18 cellular contexts compared by ENCODE assay signal in the genomic region with DNA sequence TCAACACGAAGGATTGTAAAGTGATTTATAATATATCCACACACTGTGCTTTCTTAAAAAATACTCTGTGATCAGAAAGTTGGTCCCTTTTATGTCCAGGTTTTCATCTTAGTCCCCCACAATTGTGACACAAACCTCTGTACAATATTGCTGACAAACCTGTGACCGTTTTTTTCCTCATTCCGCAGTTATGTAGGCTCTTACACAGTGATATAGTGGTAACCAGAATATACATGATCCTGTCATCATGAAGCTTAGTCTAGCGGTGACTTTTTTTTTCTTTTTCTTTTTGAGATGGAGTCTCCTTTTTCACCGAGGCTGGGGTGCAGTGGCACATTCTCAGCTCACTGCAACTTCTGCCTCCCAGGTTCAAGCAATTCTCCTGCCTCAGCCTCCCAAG. TPM values are rescaled to one million over a fixed set of nuclear protein-coding genes. Genes with fewer than 3 reads are reported as not detected.
DNase-seq lines count a peak whose midpoint lies in the region; ATAC-seq and TF ChIP-seq lines count a peak whose summit lies in the region.
"Had no signal": no experiment of that assay in that cellular context is flagged by ENCODE, and none has a peak within 500 bp of the region (broad histone marks: within the 10 kb centered on the region; RNA-seq: fewer than 3 reads in every experiment).

No MANE protein-coding gene starts in this region.

- no peak overlapping the region for H3K4me2 ChIP-seq in neuronal stem cell (ENCODE audit: insufficient read depth, low read length, poor library complexity, severe bottlenecking)

- no peaks in the 10 kb centered on the region for H3K79me1 ChIP-seq in neuronal stem cell (ENCODE audit: low read depth, low read length)

- H3K9me3 Mint-ChIP-seq in activated T-cell treated with anti-CD3 and anti-CD28 coated beads, Interleukin-2, amount 50 U/mL, for 72 hours, result no peaks in the 10 kb centered on the region
- no peaks in the 10 kb centered on the region for H3K9me3 Mint-ChIP-seq in central memory CD8-positive, alpha-beta T cell
- H3K9me3 Mint-ChIP-seq in stimulated activated naive CD8-positive, alpha-beta T cell treated with anti-CD3 and anti-CD28 coated beads, Interleukin-15, amount 100 ng/mL, for 72 hours, result no peaks in the 10 kb centered on the region

- H2AFZ ChIP-seq in neuronal stem cell (ENCODE audit: low read length), result no peak overlapping the region

- H2BK5ac ChIP-seq in neuronal stem cell (ENCODE audit: low read length), result no peak overlapping the region

- no peaks in the 10 kb centered on the region for H3K9me3 ChIP-seq in neuronal stem cell (replicated peaks in 1 of 2; ENCODE audit: control insufficient read depth in 2 of 2, insufficient read depth in 1 of 2, low read depth in 1 of 2, low read length in 2 of 2)
- H3K9me3 ChIP-seq in WERI-Rb-1 (ENCODE audit: severe bottlenecking), result no peaks in the 10 kb centered on the region
- H3K9me3 ChIP-seq: heart left ventricle, mucosa of descending colon, upper lobe of right lung had no signal

- no peak overlapping the region for H2BK12ac ChIP-seq in neuronal stem cell (ENCODE audit: low read length)

- WGBS in neuronal stem cell (ENCODE audit: extremely low coverage in 2 of 2, insufficient read length in 2 of 2, insufficient replicate concordance in 1 of 2), 2 donors, result no CpG with 5 or more reads among the region's 5 CpGs

- no peak overlapping the region for H3K18ac ChIP-seq in neuronal stem cell (ENCODE audit: low read length)

- no peak overlapping the region for H3K9ac ChIP-seq in neuronal stem cell (ENCODE audit: low read depth, low read length, poor library complexity)

- no peak overlapping the region for H3K14ac ChIP-seq in neuronal stem cell (ENCODE audit: low read length)

- H3K27me3 ChIP-seq in neuronal stem cell (ENCODE audit: control insufficient read depth in 3 of 3, insufficient read depth in 3 of 3, low read depth in 1 of 3, low read length in 3 of 3), result no peaks in the 10 kb centered on the region
- no peaks in the 10 kb centered on the region for H3K27me3 ChIP-seq in WERI-Rb-1 (ENCODE audit: insufficient read depth, low read depth, severe bottlenecking)
- H3K27me3 ChIP-seq: heart left ventricle, upper lobe of right lung had no signal

- POLR2A ChIA-PET in RWPE1 (lab: Yijun Ruan, JAX; ENCODE audit: low non-redundant PET), result no interaction called here

- H3K23ac ChIP-seq in neuronal stem cell (ENCODE audit: low read depth, low read length, poor library complexity), result no peak overlapping the region

- peaks cover 2 to 55% of the 10 kb centered on the region in 2 donors for H3K36me3 ChIP-seq in neuronal stem cell (replicated peaks in 1 of 2; ENCODE audit: control insufficient read depth in 2 of 2, insufficient read depth in 2 of 2, low read length in 2 of 2)
- peaks cover 41% of the 10 kb centered on the region for H3K36me3 ChIP-seq in WERI-Rb-1

- peak overlapping the region; percentile 31 to 65 for H3K4me3 Mint-ChIP-seq in activated T-cell treated with anti-CD3 and anti-CD28 coated beads, Interleukin-2, amount 50 U/mL, for 72 hours
- H3K4me3 Mint-ChIP-seq in central memory CD8-positive, alpha-beta T cell, result no peak overlapping the region
- peak overlapping the region; percentile 38 to 50 for H3K4me3 Mint-ChIP-seq in stimulated activated naive CD8-positive, alpha-beta T cell treated with anti-CD3 and anti-CD28 coated beads, Interleukin-15, amount 100 ng/mL, for 72 hours

- H4K91ac ChIP-seq in neuronal stem cell (ENCODE audit: low read depth, low read length, poor library complexity), result no peak overlapping the region

- H2AK5ac ChIP-seq in neuronal stem cell (ENCODE audit: low read depth, low read length), result no peak overlapping the region

- no peak overlapping the region for H4K8ac ChIP-seq in neuronal stem cell (ENCODE audit: low read depth, low read length)

- H3K27ac Mint-ChIP-seq in activated T-cell treated with anti-CD3 and anti-CD28 coated beads, Interleukin-2, amount 50 U/mL, for 72 hours, result peak overlapping the region; percentile 93
- peak overlapping the region; percentile 11 for H3K27ac Mint-ChIP-seq in central memory CD8-positive, alpha-beta T cell (ENCODE audit: low read depth)
- peak overlapping the region in 1 of 2 donors; percentile 42 for H3K27ac Mint-ChIP-seq in stimulated activated naive CD8-positive, alpha-beta T cell treated with anti-CD3 and anti-CD28 coated beads, Interleukin-15, amount 100 ng/mL, for 72 hours

- ATAC-seq in activated T-cell treated with anti-CD3 and anti-CD28 coated beads, Interleukin-2, amount 50 U/mL, for 72 hours (replicated peaks in 1 of 2), result peak; percentile 54 to 71
- no peak for ATAC-seq in central memory CD8-positive, alpha-beta T cell (replicated peaks; ENCODE audit: extremely low read depth, poor library complexity, severe bottlenecking)
- peak; percentile 49 for ATAC-seq in stimulated activated naive CD8-positive, alpha-beta T cell treated with anti-CD3 and anti-CD28 coated beads, Interleukin-15, amount 100 ng/mL, for 72 hours
- no peak for ATAC-seq in HG03457 (IDR thresholded peaks at IDR 0.05; ENCODE audit: unreplicated experiment)
- ATAC-seq: heart left ventricle, mucosa of descending colon had no signal

- CTCF ChIA-PET in RWPE1 (lab: Yijun Ruan, JAX), result interaction anchor here (0.6 kb wide), 1 partner anchor 394 kb away, joined by 8 read pairs; no protein-coding TSS in a partner anchor

- H3K4me1 Mint-ChIP-seq in activated T-cell treated with anti-CD3 and anti-CD28 coated beads, Interleukin-2, amount 50 U/mL, for 72 hours (ENCODE audit: low read depth), result peaks cover 89% of the 10 kb centered on the region
- peaks cover 67% of the 10 kb centered on the region for H3K4me1 Mint-ChIP-seq in central memory CD8-positive, alpha-beta T cell
- H3K4me1 Mint-ChIP-seq in stimulated activated naive CD8-positive, alpha-beta T cell treated with anti-CD3 and anti-CD28 coated beads, Interleukin-15, amount 100 ng/mL, for 72 hours, result peaks cover 82% of the 10 kb centered on the region

- no peaks in the 10 kb centered on the region for H3K4me1 ChIP-seq in neuronal stem cell (ENCODE audit: control insufficient read depth in 2 of 2, insufficient read depth in 1 of 2, low read depth in 1 of 2, low read length in 2 of 2)

- TF ChIP-seq CTCF in RWPE1 (conservative IDR thresholded peaks at IDR 0.05; ENCODE audit: low read depth) (no peak), WERI-Rb-1 (IDR thresholded peaks at IDR 0.05; ENCODE audit: low read depth, low read length) (no peak)

- peaks cover 3 to 24% of the 10 kb centered on the region in 2 donors for H3K36me3 Mint-ChIP-seq in activated T-cell treated with anti-CD3 and anti-CD28 coated beads, Interleukin-2, amount 50 U/mL, for 72 hours (ENCODE audit: insufficient read depth in 2 of 2)
- H3K36me3 Mint-ChIP-seq in central memory CD8-positive, alpha-beta T cell (ENCODE audit: insufficient read depth), result peaks cover 17% of the 10 kb centered on the region

- H3K27ac ChIP-seq in RWPE1 (peak overlapping the region; percentile 25; the same call in 1 of the 2 replicates), neuronal stem cell (replicated peaks; ENCODE audit: low read length) (no peak overlapping the region), WERI-Rb-1 (no peak overlapping the region)
- H3K27ac ChIP-seq: heart left ventricle, upper lobe of right lung had no signal

- H2BK15ac ChIP-seq in neuronal stem cell (ENCODE audit: low read length), result no peak overlapping the region

- no peak overlapping the region for H3K4me3 ChIP-seq in neuronal stem cell (ENCODE audit: low read length in 2 of 2)
- H3K4me3 ChIP-seq in WERI-Rb-1 (ENCODE audit: low read depth, low read length), result no peak overlapping the region
- H3K4me3 ChIP-seq: heart left ventricle, mucosa of descending colon, upper lobe of right lung had no signal

- H3K4ac ChIP-seq in neuronal stem cell (ENCODE audit: low read length), result no peak overlapping the region

- no peak for DNase-seq in activated T-cell treated with anti-CD3 and anti-CD28 coated beads, Interleukin-2, amount 50 U/mL, for 72 hours
- DNase-seq in activated T-cell treated with anti-CD3 and anti-CD28 coated beads for 4 hours (no peak), RWPE1 (ENCODE audit: low spot score) (no peak), neuronal stem cell (ENCODE audit: low spot score) (no peak), WERI-Rb-1 (no peak)
- DNase-seq in central memory CD8-positive, alpha-beta T cell (ENCODE audit: low spot score in 2 of 2), result no peak
- no peak for DNase-seq in stimulated activated naive CD8-positive, alpha-beta T cell treated with anti-CD3 and anti-CD28 coated beads, Interleukin-15, amount 100 ng/mL, for 72 hours
- DNase-seq: caudate nucleus; effector CD8-positive, alpha-beta T cell; heart left ventricle; mucosa of descending colon; NCI-H1436; NK-92 treated with Interleukin-12 subunit alpha and Interleukin-12 subunit beta, amount 100 ng/mL, for 24 hours; T1000; upper lobe of right lung had no signal

- H3K27me3 Mint-ChIP-seq in activated T-cell treated with anti-CD3 and anti-CD28 coated beads, Interleukin-2, amount 50 U/mL, for 72 hours (ENCODE audit: low read depth), result no peaks in the 10 kb centered on the region
- H3K27me3 Mint-ChIP-seq in central memory CD8-positive, alpha-beta T cell, result no peaks in the 10 kb centered on the region
- H3K27me3 Mint-ChIP-seq in stimulated activated naive CD8-positive, alpha-beta T cell treated with anti-CD3 and anti-CD28 coated beads, Interleukin-15, amount 100 ng/mL, for 72 hours, result no peaks in the 10 kb centered on the region

- H2BK120ac ChIP-seq in neuronal stem cell (ENCODE audit: low read depth, low read length), result no peak overlapping the region

RNA-seq across cellular contexts. Expression of a gene that starts 8.7 kb away (rescaled TPM):
- total RNA-seq in activated T-cell treated with anti-CD3 and anti-CD28 coated beads, Interleukin-2, amount 50 U/mL, for 72 hours, result 100 to 1,000 TPM; 361 to 433 TPM
- polyA plus RNA-seq in neuronal stem cell (2013, experiment 1 of 2), result 292 TPM
- polyA plus RNA-seq in neuronal stem cell (2013, experiment 2 of 2), result 299 TPM

RNA-seq across cellular contexts. Expression of a gene that starts 53.8 kb away (rescaled TPM):
- total RNA-seq in activated T-cell treated with anti-CD3 and anti-CD28 coated beads, Interleukin-2, amount 50 U/mL, for 72 hours, result 1 to 10 TPM; 1.1 to 1.5 TPM
- polyA plus RNA-seq in neuronal stem cell (2013, experiment 1 of 2), result not detected
- polyA plus RNA-seq in neuronal stem cell (2013, experiment 2 of 2), result 0.01 TPM
- total RNA-seq: kidney epithelial cell, mucosa of descending colon, upper lobe of right lung had no signal
- polyA plus RNA-seq: AG04450, heart left ventricle had no signal

Comparison
In these comparisons a context has a peak if more than half of its experiments do, and no peak if none do; other contexts are left out.
1. ATAC-seq: peak in activated T-cell treated with anti-CD3 and anti-CD28 coated beads, Interleukin-2, amount 50 U/mL, for 72 hours (2 of 2) and stimulated activated naive CD8-positive, alpha-beta T cell treated with anti-CD3 and anti-CD28 coated beads, Interleukin-15, amount 100 ng/mL, for 72 hours (single experiment); none in central memory CD8-positive, alpha-beta T cell (single experiment) and HG03457 (single experiment).